ENCODE assay signal across 19 cellular contexts in genomic region chr3:58039609-58040008, GRCh38. TPM values are rescaled to one million over a fixed set of nuclear protein-coding genes. Genes with fewer than 3 reads are reported as not detected.
DNase-seq lines count a peak whose midpoint lies in the region; ATAC-seq and TF ChIP-seq lines count a peak whose summit lies in the region.
"Had no signal": no experiment of that assay in that cellular context is flagged by ENCODE, and none has a peak within 500 bp of the region (broad histone marks: within the 10 kb centered on the region; RNA-seq: fewer than 3 reads in every experiment).

No MANE protein-coding gene starts in this region.

- no peak overlapping the region for H2BK20ac ChIP-seq in H9 (ENCODE audit: low read depth, low read length, poor library complexity, severe bottlenecking)

- DNase-seq in H9 (no peak), NOMO-1 treated with DMSO at 0.1 percent for 48 hours (lab: John Stamatoyannopoulos, UW; ENCODE audit: unreplicated experiment) (peak; percentile 55), epithelial cell of prostate (ENCODE audit: low read depth, low spot score) (no peak), stomach (no peak), COLO668 (lab: John Stamatoyannopoulos, UW; ENCODE audit: unreplicated experiment) (no peak)
- DNase-seq in activated CD4-positive, alpha-beta T cell treated with anti-CD3 and anti-CD28 coated beads for 4 hours, result no peak
- DNase-seq: activated CD4-positive, CD25-positive, alpha-beta regulatory T cell; activated effector memory CD4-positive, alpha-beta T cell treated with Interleukin-2 at 50 U/mL for 16 hours; amniotic stem cell; CD4-positive, alpha-beta memory T cell; gastrocnemius medialis; NCI-H1436 treated with DMSO at 0.1 percent for 48 hours; NCI-H226; right cardiac atrium; stimulated activated CD4-positive, alpha-beta T cell treated with anti-CD3 and anti-CD28 coated beads, Interleukin-2, amount 100 ng/mL, for 24 hours; T-helper 1 cell had no signal

- no peak overlapping the region for H2AFZ ChIP-seq in H9 (ENCODE audit: low read length)

- H3K23ac ChIP-seq in H9 (ENCODE audit: insufficient read length, low read depth, low read length), result no peak overlapping the region

- H2AK5ac ChIP-seq in H9 (ENCODE audit: insufficient read length, low read length), result no peak overlapping the region

- H3K9me3 Mint-ChIP-seq in H9, result no peaks in the 10 kb centered on the region
- H3K9me3 Mint-ChIP-seq: neural crest cell had no signal

- H4K5ac ChIP-seq in H9 (ENCODE audit: insufficient read length, low read depth, low read length), result no peak overlapping the region

- peaks cover 38% of the 10 kb centered on the region for H3K4me1 ChIP-seq in H9 (ENCODE audit: insufficient read depth, low read length)
- H3K4me1 ChIP-seq in stomach, result peaks cover 41 to 95% (median 71%) of the 10 kb centered on the region in 4 donors

- no peak overlapping the region for H3K18ac ChIP-seq in H9 (ENCODE audit: insufficient read length, low read depth, low read length)

- TF ChIP-seq CTCF in H9 (conservative IDR thresholded peaks at IDR 0.05), result no peak
- no peak for TF ChIP-seq CTCF in stomach (IDR thresholded peaks at IDR 0.05)

- no peaks in the 10 kb centered on the region for H3K27me3 ChIP-seq in H9 (ENCODE audit: insufficient read depth, low read length)
- H3K27me3 ChIP-seq in stomach, result no peaks in the 10 kb centered on the region
- H3K27me3 ChIP-seq: gastrocnemius medialis had no signal

- ATAC-seq in GM19463 (IDR thresholded peaks at IDR 0.05; ENCODE audit: unreplicated experiment), result no peak
- ATAC-seq: gastrocnemius medialis had no signal

- H3K79me2 ChIP-seq in H9 (ENCODE audit: insufficient read depth, low read length), result peaks cover 12% of the 10 kb centered on the region

- no peaks in the 10 kb centered on the region for H3K79me1 ChIP-seq in H9 (ENCODE audit: insufficient read depth, low read depth, low read length, poor library complexity, severe bottlenecking)

- no peak for TF ChIP-seq EP300 in stomach (IDR thresholded peaks at IDR 0.05)

- TF ChIP-seq POLR2A in stomach (IDR thresholded peaks at IDR 0.05), result no peak

- H3K27me3 Mint-ChIP-seq in H9 (ENCODE audit: low read depth), result no peaks in the 10 kb centered on the region
- H3K27me3 Mint-ChIP-seq: CD4-positive, alpha-beta memory T cell had no signal

- no peak overlapping the region for H3K56ac ChIP-seq in H9 (ENCODE audit: insufficient read length, low read depth, low read length)

- H2BK15ac ChIP-seq in H9 (ENCODE audit: low read depth, low read length), result no peak overlapping the region

- no peak overlapping the region for H2BK12ac ChIP-seq in H9 (ENCODE audit: insufficient read length, low read depth, low read length)

- no peak overlapping the region for H3T11ph ChIP-seq in H9 (ENCODE audit: low read length)

- H3K4me2 ChIP-seq in H9 (ENCODE audit: insufficient read depth, insufficient read length, low read length), result peak overlapping the region; percentile 4

- no peak overlapping the region for H3K4ac ChIP-seq in H9 (ENCODE audit: low read depth, low read length)

- H3K36me3 ChIP-seq in stomach, result no peaks in the 10 kb centered on the region
- H3K36me3 ChIP-seq: gastrocnemius medialis, HAP-1 had no signal

- H3K9me3 ChIP-seq in H9 (ENCODE audit: control insufficient read depth, low read depth, low read length) (no peaks in the 10 kb centered on the region), stomach (no peaks in the 10 kb centered on the region)
- H3K9me3 ChIP-seq: gastrocnemius medialis, HAP-1 had no signal

- H4K8ac ChIP-seq in H9 (replicated peaks; ENCODE audit: insufficient read length, low read depth, low read length), result no peak overlapping the region

- H4K91ac ChIP-seq in H9 (ENCODE audit: insufficient read length, low read depth, low read length), result no peak overlapping the region

- no CpG with 5 or more reads among the region's 2 CpGs for WGBS in H9 (ENCODE audit: extremely low coverage, insufficient read length, low lambda C conversion rate)
- 62 to 82% (median 71%) methylated on average over 2 of the region's 2 CpGs for WGBS in stomach, 5 donors

- no peaks in the 10 kb centered on the region for H4K20me1 ChIP-seq in H9 (ENCODE audit: control insufficient read depth, insufficient read depth, insufficient read length)

- peak overlapping the region; percentile 76 to 98 (median 83) for H3K27ac Mint-ChIP-seq in H9
- H3K27ac Mint-ChIP-seq: CD4-positive, alpha-beta memory T cell had no signal

- H3K23me2 ChIP-seq in H9 (ENCODE audit: insufficient read length, low read depth, low read length, poor library complexity, severe bottlenecking), result no peaks in the 10 kb centered on the region

- H2BK120ac ChIP-seq in H9 (ENCODE audit: low read depth, low read length, poor library complexity, severe bottlenecking), result no peak overlapping the region

- no peak overlapping the region for H3K9ac ChIP-seq in H9 (ENCODE audit: extremely low read depth, insufficient read length, low read length)

- peaks cover 85 to 93% of the 10 kb centered on the region in 2 experiments for H3K4me1 Mint-ChIP-seq in H9

- H3K4me3 ChIP-seq in stomach, result no peak overlapping the region
- H3K4me3 ChIP-seq: gastrocnemius medialis, HAP-1 had no signal

- peak overlapping the region in 1 of 2 experiments; percentile 38; a peak in 2 of 5 replicates for H3K4me3 Mint-ChIP-seq in H9
- H3K4me3 Mint-ChIP-seq: CD4-positive, alpha-beta memory T cell; neural crest cell had no signal

- H3K14ac ChIP-seq in H9 (ENCODE audit: insufficient read depth, low read length), result no peak overlapping the region

- no peak overlapping the region for H3K27ac ChIP-seq in H9 (ENCODE audit: insufficient read length, low read depth, low read length)
- peak overlapping the region; percentile 92 for H3K27ac ChIP-seq in epithelial cell of prostate
- peak overlapping the region in 3 of 5 donors; percentile 19 to 83 (median 40) for H3K27ac ChIP-seq in stomach

- peaks cover 0 to 5% (median 0%) of the 10 kb centered on the region in 3 experiments; a peak in 3 of 7 replicates for H3K36me3 Mint-ChIP-seq in H9 (ENCODE audit: insufficient read depth in 1 of 3, low read depth in 3 of 3)

- H2BK5ac ChIP-seq in H9 (ENCODE audit: insufficient read length, low read length), result no peak overlapping the region

- intact Hi-C loops in stomach (cut with DNase I; ENCODE audit: low total_unique reads), result no loop called here

RNA-seq across cellular contexts. Expression of gene FLNB, which starts 31.4 kb away (rescaled TPM):
- total RNA-seq in H9 (2021) (75.8 and 83.4 TPM in 2 replicates), stomach (100 to 1,000 TPM in 3 of 5 donors, 10 to 100 TPM in 2; 51.3 to 204 (median 112) TPM)
- polyA plus RNA-seq in stomach, result 10 to 100 TPM; 38.2 to 76.2 (median 45.1) TPM
